8 cellular contexts compared by ENCODE assay signal in the genomic region with DNA sequence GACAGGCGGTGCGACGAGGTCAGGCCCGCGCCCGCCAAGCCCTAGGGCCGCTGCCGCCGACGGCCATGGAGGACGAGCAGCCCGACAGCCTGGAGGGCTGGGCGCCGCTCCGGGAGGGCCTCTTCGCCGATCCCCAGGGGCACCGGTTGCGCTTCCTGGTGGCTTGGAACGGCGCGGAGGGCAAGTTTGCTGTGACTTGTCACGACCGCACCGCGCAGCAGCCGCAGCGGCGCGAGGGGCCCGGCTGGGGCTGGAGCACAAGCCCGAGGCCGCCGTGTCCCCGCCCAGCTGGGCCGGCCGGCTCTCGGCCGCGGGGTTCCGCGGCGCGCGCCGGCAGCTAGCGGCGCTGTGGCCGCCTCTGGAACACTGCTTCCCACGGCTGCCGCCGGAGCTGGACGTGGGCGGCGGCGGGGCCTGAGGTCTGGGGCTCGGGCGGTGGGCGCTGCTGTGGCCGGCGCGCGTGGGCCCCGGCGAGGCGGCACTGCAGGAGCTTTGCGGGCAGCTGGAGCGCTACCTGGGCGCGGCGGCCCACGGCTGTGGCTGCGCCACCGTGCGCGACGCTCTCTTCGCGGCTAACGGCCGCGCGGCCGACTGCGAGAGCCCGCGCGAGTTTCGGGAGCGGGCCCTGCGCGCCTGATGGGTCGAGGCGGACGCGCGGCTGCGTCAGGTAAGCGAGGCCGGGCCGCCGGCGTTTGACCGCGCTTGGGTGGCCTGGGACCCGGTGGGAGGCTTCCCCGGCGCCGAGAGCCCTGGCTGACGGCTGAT.
DNase-seq lines count a peak whose midpoint lies in the region; ATAC-seq and TF ChIP-seq lines count a peak whose summit lies in the region.
"Not testable (repeated sequence)": the region's sequence is repeated elsewhere in the genome, so short reads cannot be mapped to it uniquely, and the experiment has no call there.

No MANE protein-coding gene starts in this region.

- H3K4me1 ChIP-seq in effector memory CD4-positive, alpha-beta T cell (ENCODE audit: control insufficient read depth, insufficient read depth, low read length, poor library complexity, severe bottlenecking); skeletal muscle satellite cell (ENCODE audit: control insufficient read depth, insufficient read depth, low read length): not testable (repeated sequence)

- H3K9me3 ChIP-seq in effector memory CD4-positive, alpha-beta T cell (ENCODE audit: control insufficient read depth, low read length); skeletal muscle satellite cell (replicated peaks; ENCODE audit: low read length): not testable (repeated sequence)

- not testable (repeated sequence) for TF ChIP-seq CTCF in AG09309 (IDR thresholded peaks at IDR 0.05; ENCODE audit: control insufficient read depth, insufficient read depth, low read depth, low read length, missing control alignments)

- peak overlapping the region; percentile 43 for H3K4me3 ChIP-seq in AG09309 (ENCODE audit: control insufficient read depth, low read depth, low read length)
- peak overlapping the region; percentile 40 for H3K4me3 ChIP-seq in effector memory CD4-positive, alpha-beta T cell (ENCODE audit: insufficient read depth, low read depth, low read length, poor library complexity, severe bottlenecking)
- H3K4me3 ChIP-seq in skeletal muscle satellite cell (ENCODE audit: low read length) = peak overlapping the region; percentile 71

- not testable (repeated sequence) for H3K27me3 ChIP-seq in effector memory CD4-positive, alpha-beta T cell (replicated peaks; ENCODE audit: control insufficient read depth, insufficient read depth, low read length, poor library complexity, severe bottlenecking); skeletal muscle satellite cell (ENCODE audit: control insufficient read depth, insufficient read depth, low read length)

- ATAC-seq in GM19023 (IDR thresholded peaks at IDR 0.05; ENCODE audit: unreplicated experiment) = peak; percentile 85
- peak; percentile 81 for ATAC-seq in HG02943 (IDR thresholded peaks at IDR 0.05; ENCODE audit: low read depth, unreplicated experiment)

- DNase-seq in AG09309 (ENCODE audit: low read depth) = not testable (repeated sequence)
- DNase-seq in NCI-H82 (lab: John Stamatoyannopoulos, UW) (peak; percentile 50), activated T-cell treated with anti-CD3 and anti-CD28 coated beads for 24 hours (ENCODE audit: low read depth) (peak; percentile 11), left kidney (ENCODE audit: low read depth, low spot score) (peak; percentile 64)
- peak; percentile 5 to 8 (median 6) for DNase-seq in effector memory CD4-positive, alpha-beta T cell

- H3K27ac ChIP-seq in effector memory CD4-positive, alpha-beta T cell (ENCODE audit: insufficient read depth, low read length, poor library complexity, severe bottlenecking) = peak overlapping the region; percentile 45

- peak overlapping the region; percentile 80 for H3K4me2 ChIP-seq in skeletal muscle satellite cell (ENCODE audit: low read length)

- not testable (repeated sequence) for H3K36me3 ChIP-seq in effector memory CD4-positive, alpha-beta T cell (ENCODE audit: control insufficient read depth, insufficient read depth, low read length); skeletal muscle satellite cell (ENCODE audit: insufficient read depth, low read length)

- H3K9ac ChIP-seq in skeletal muscle satellite cell (ENCODE audit: low read depth, low read length) = peak overlapping the region; percentile 78
